Comparison of ENCODE assay signal across 8 cellular contexts in genomic region chr9:127608104-127608966, GRCh38. TPM values are rescaled to one million over a fixed set of nuclear protein-coding genes. Genes with fewer than 3 reads are reported as not detected.
DNase-seq lines count a peak whose midpoint lies in the region; ATAC-seq lines count a peak whose summit lies in the region.

No MANE protein-coding gene starts in this region.

- peak overlapping the region; percentile 59 for H4K8ac ChIP-seq in mesenchymal stem cell (ENCODE audit: low read length)

- ATAC-seq in HG02642 (IDR thresholded peaks at IDR 0.05; ENCODE audit: poor library complexity, unreplicated experiment) (peak; percentile 36), GM18520 (IDR thresholded peaks at IDR 0.05; ENCODE audit: unreplicated experiment) (no peak)

- no peak overlapping the region for H2BK5ac ChIP-seq in mesenchymal stem cell (ENCODE audit: low read depth, low read length, poor library complexity, severe bottlenecking)

- H3K14ac ChIP-seq in mesenchymal stem cell (ENCODE audit: low read length in 2 of 2) = no peak overlapping the region

- peak overlapping the region; percentile 89 for H3K4me2 ChIP-seq in mesenchymal stem cell (ENCODE audit: low read length, poor library complexity, severe bottlenecking)

- peaks cover 0 to 12% of the 10 kb centered on the region in 2 experiments for H3K27me3 ChIP-seq in mesenchymal stem cell (ENCODE audit: control insufficient read depth in 1 of 2, insufficient read depth in 1 of 2, low read length in 2 of 2)

- H2BK15ac ChIP-seq in mesenchymal stem cell (ENCODE audit: low read depth, poor library complexity, severe bottlenecking) = peak overlapping the region; percentile 60

- peaks cover 12% of the 10 kb centered on the region for H3K4me1 ChIP-seq in mesenchymal stem cell (ENCODE audit: control insufficient read depth, insufficient read depth, low read depth, low read length)

- no peaks in the 10 kb centered on the region for H3K9me3 ChIP-seq in mesenchymal stem cell (ENCODE audit: control insufficient read depth, low read length)

- H3K18ac ChIP-seq in mesenchymal stem cell (ENCODE audit: low read depth in 1 of 2, low read length in 2 of 2) = peak overlapping the region; percentile 0 to 67

- no peak overlapping the region for H3K23ac ChIP-seq in mesenchymal stem cell (ENCODE audit: low read length in 2 of 2)

- H2AK5ac ChIP-seq in mesenchymal stem cell (ENCODE audit: low read length, severe bottlenecking) = no peak overlapping the region

- DNase-seq in AG08396 (ENCODE audit: low spot score) = peak; percentile 77
- DNase-seq in NCI-H748 treated with DMSO at 0.1 percent for 48 hours (lab: John Stamatoyannopoulos, UW) = peak; percentile 94
- peak; percentile 89 for DNase-seq in activated CD8-positive, alpha-beta memory T cell treated with anti-CD3 and anti-CD28 coated beads for 24 hours
- DNase-seq in effector CD4-positive, alpha-beta T cell = peak; percentile 66
- DNase-seq in mesenchymal stem cell = peak; percentile 66
- peak; percentile 62 to 70 (median 65) for DNase-seq in stimulated activated CD4-positive, alpha-beta T cell treated with anti-CD3 and anti-CD28 coated beads, TNF-alpha, amount 100 ng/mL, for 4 hours (ENCODE audit: low read depth in 3 of 3)

- peak overlapping the region in 1 of 2 experiments; percentile 9 for H3K4ac ChIP-seq in mesenchymal stem cell (ENCODE audit: low read depth in 1 of 2, low read length in 2 of 2)

- H2AFZ ChIP-seq in mesenchymal stem cell (ENCODE audit: low read depth, low read length) = peak overlapping the region; percentile 75

- H3K79me1 ChIP-seq in mesenchymal stem cell (replicated peaks; ENCODE audit: low read length, poor library complexity, severe bottlenecking) = peaks cover 3% of the 10 kb centered on the region

- peak overlapping the region; percentile 40 for H4K91ac ChIP-seq in mesenchymal stem cell (ENCODE audit: low read length)

- no peak overlapping the region for H3K27ac ChIP-seq in mesenchymal stem cell (ENCODE audit: low read length, poor library complexity, severe bottlenecking)

- 6% methylated on average over 55 of the region's 55 CpGs for WGBS in mesenchymal stem cell

- H3K4me3 ChIP-seq in mesenchymal stem cell (ENCODE audit: insufficient read depth in 1 of 2, low read depth in 1 of 2, low read length in 2 of 2) = peak overlapping the region; percentile 53 to 70

- no peak overlapping the region for H2BK120ac ChIP-seq in mesenchymal stem cell (ENCODE audit: low read depth, low read length)

- H3K36me3 ChIP-seq in mesenchymal stem cell (ENCODE audit: control insufficient read depth in 1 of 2, insufficient read depth in 2 of 2, low read depth in 1 of 2, low read length in 2 of 2) = no peaks in the 10 kb centered on the region

- H2BK12ac ChIP-seq in mesenchymal stem cell (ENCODE audit: low read length in 2 of 2) = peak overlapping the region; percentile 27 to 53

- H3K9ac ChIP-seq in mesenchymal stem cell (ENCODE audit: low read length) = peak overlapping the region; percentile 63

RNA-seq across cellular contexts. Expression of gene STXBP1, which starts 3.7 kb away (rescaled TPM):
- polyA plus RNA-seq in mesenchymal stem cell (2013, experiment 1 of 2) = 41.1 TPM
- polyA plus RNA-seq in mesenchymal stem cell (2013, experiment 2 of 2) = 40.3 TPM
